In genomic region chr19:48713864-48714755, GRCh38 we compare ENCODE assay signal across 8 cellular contexts. TPM values are rescaled to one million over a fixed set of nuclear protein-coding genes. Genes with fewer than 3 reads are reported as not detected.
A peak's percentile ranks its signal among the peaks of the same experiment; 100 is the strongest.
DNase-seq lines count a peak whose midpoint lies in the region; ATAC-seq and TF ChIP-seq lines count a peak whose summit lies in the region.

No MANE protein-coding gene starts in this region.

- intact Hi-C loops in PC-9 (cut with micrococcal nuclease; ENCODE audit: unreplicated experiment) (loop anchor here (1.0 to 2.0 kb wide), 4 partner anchors 17 to 67 kb away; partner anchors contain the start of gene CA11), esophagus squamous epithelium (cut with DNase I) (no loop called here)

- H3K27ac ChIP-seq in PC-9 (peak overlapping the region; percentile 51), esophagus squamous epithelium (peak overlapping the region; percentile 82 to 93 (median 91)), muscle layer of duodenum (ENCODE audit: low read length) (peak overlapping the region; percentile 91)

- H3K36me3 ChIP-seq in PC-9 (ENCODE audit: low read depth) = no peaks in the 10 kb centered on the region
- H3K36me3 ChIP-seq in esophagus squamous epithelium = no peaks in the 10 kb centered on the region
- H3K36me3 ChIP-seq in muscle layer of duodenum (ENCODE audit: control insufficient read depth in 1 of 2, insufficient read depth in 2 of 2, low read length in 2 of 2) = no peaks in the 10 kb centered on the region

- no peak for TF ChIP-seq CTCF in PC-9 (conservative IDR thresholded peaks at IDR 0.05)
- TF ChIP-seq CTCF in esophagus squamous epithelium (IDR thresholded peaks at IDR 0.05) = peak in 2 of 6 experiments; percentile 2 to 32

- DNase-seq in DMS153 treated with DMSO at 0.1 percent for 48 hours (lab: John Stamatoyannopoulos, UW; ENCODE audit: unreplicated experiment) (peak; percentile 98), PC-9 (peak; percentile 99 to 100), esophagus squamous epithelium (lab: John Stamatoyannopoulos, UW) (peak; percentile 94)
- DNase-seq in activated T-cell treated with anti-CD3 and anti-CD28 coated beads, Interleukin-2, amount 50 U/mL, for 48 hours = peak; percentile 99
- DNase-seq in stimulated activated CD8-positive, alpha-beta memory T cell treated with anti-CD3 and anti-CD28 coated beads, Interleukin-7, amount 100 ng/mL, for 24 hours (ENCODE audit: low read depth) = peak; percentile 94

- no peaks in the 10 kb centered on the region for H3F3A ChIP-seq in PC-9 (ENCODE audit: insufficient read depth, low read depth)

- TF ChIP-seq RAD21 in Ishikawa (IDR thresholded peaks at IDR 0.05; ENCODE audit: low read depth) = no peak; the same call in 1 of the 2 replicates

- no peaks in the 10 kb centered on the region for H3K27me3 ChIP-seq in PC-9 (ENCODE audit: insufficient read depth, low read depth)
- H3K27me3 ChIP-seq in esophagus squamous epithelium = no peaks in the 10 kb centered on the region
- H3K27me3 ChIP-seq in muscle layer of duodenum (ENCODE audit: low read depth, low read length) = no peaks in the 10 kb centered on the region

- H4K20me1 ChIP-seq in PC-9 (ENCODE audit: insufficient read depth) = no peaks in the 10 kb centered on the region

- no peaks in the 10 kb centered on the region for H3K9me2 ChIP-seq in PC-9 (ENCODE audit: insufficient read depth)

- no TSS peak for BruUV-seq in PC-9 (replicated peaks; lab: Mats Ljungman, UMichigan)

- peak in 3 of 4 donors; percentile 51 to 78 (median 77) for TF ChIP-seq POLR2A in esophagus squamous epithelium (IDR thresholded peaks at IDR 0.05)

- peak overlapping the region; percentile 93 for H3K4me2 ChIP-seq in PC-9

- H3K4me1 ChIP-seq in PC-9 (replicated peaks; ENCODE audit: insufficient read depth) (peaks cover 19% of the 10 kb centered on the region), esophagus squamous epithelium (peaks cover 33 to 58% (median 42%) of the 10 kb centered on the region in 3 donors), muscle layer of duodenum (ENCODE audit: control insufficient read depth in 1 of 2, insufficient read depth in 2 of 2, low read length in 2 of 2) (peaks cover 7 to 35% of the 10 kb centered on the region in 2 donors)

- no peak for TF ChIP-seq EP300 in Ishikawa (IDR thresholded peaks at IDR 0.05; ENCODE audit: borderline replicate concordance)

- CTCF ChIA-PET in PC-9 (lab: Charles Lee) = interaction anchor here (0.7 to 1.8 kb wide), 5 partner anchors 12 to 426 kb away, joined by 3 to 5 read pairs (median 4); no protein-coding TSS in a partner anchor

- ATAC-seq in GM21619 (IDR thresholded peaks at IDR 0.05; ENCODE audit: unreplicated experiment) = peak; percentile 85

- peak overlapping the region; percentile 94 for H2AFZ ChIP-seq in PC-9

- H3K4me3 ChIP-seq in PC-9 (peak overlapping the region; percentile 83), esophagus squamous epithelium (peak overlapping the region; percentile 38 to 85 (median 61)), muscle layer of duodenum (ENCODE audit: low read depth in 1 of 2, low read length in 2 of 2) (peak overlapping the region; percentile 72 to 84)

- 0% methylated on average over 18 to 24 of the region's 67 CpGs for WGBS in esophagus squamous epithelium, 2 donors

- POLR2A ChIA-PET in PC-9 (lab: Charles Lee; ENCODE audit: unreplicated experiment) = interaction anchor here (0.5 to 0.7 kb wide), 8 partner anchors 11 to 426 kb away, joined by 3 to 8 read pairs (median 4); no protein-coding TSS in a partner anchor

- peaks cover 19% of the 10 kb centered on the region; the same call in 1 of the 2 replicates for H3K79me2 ChIP-seq in PC-9 (ENCODE audit: low read depth)

- H3K9me3 ChIP-seq in PC-9 (ENCODE audit: insufficient read depth, low read depth) (no peaks in the 10 kb centered on the region), esophagus squamous epithelium (no peaks in the 10 kb centered on the region), muscle layer of duodenum (ENCODE audit: control insufficient read depth in 1 of 2, low read length in 2 of 2) (peaks cover 0 to 3% of the 10 kb centered on the region in 2 donors)

TF ChIP-seq in Ishikawa, 13 proteins besides CTCF, POLR2A, EP300 and RAD21:
- TF ChIP-seq TAF1 (IDR thresholded peaks at IDR 0.05; ENCODE audit: low read depth) (peak; percentile 44; the same call in 1 of the 2 replicates), CREB1 (IDR thresholded peaks at IDR 0.05; ENCODE audit: low read depth) (0 out of 2 replicates have a peak, but pooled peaks have one; percentile 30), ZBTB7A (IDR thresholded peaks at IDR 0.05; ENCODE audit: low read depth) (peak; percentile 31; the same call in 1 of the 2 replicates), TCF12 (IDR thresholded peaks at IDR 0.05; ENCODE audit: low read depth) (0 out of 2 replicates have a peak, but pooled peaks have one; percentile 15), FOXM1 (IDR thresholded peaks at IDR 0.05; ENCODE audit: borderline replicate concordance, low read depth) (no peak)
- TF ChIP-seq, protein P1, sequence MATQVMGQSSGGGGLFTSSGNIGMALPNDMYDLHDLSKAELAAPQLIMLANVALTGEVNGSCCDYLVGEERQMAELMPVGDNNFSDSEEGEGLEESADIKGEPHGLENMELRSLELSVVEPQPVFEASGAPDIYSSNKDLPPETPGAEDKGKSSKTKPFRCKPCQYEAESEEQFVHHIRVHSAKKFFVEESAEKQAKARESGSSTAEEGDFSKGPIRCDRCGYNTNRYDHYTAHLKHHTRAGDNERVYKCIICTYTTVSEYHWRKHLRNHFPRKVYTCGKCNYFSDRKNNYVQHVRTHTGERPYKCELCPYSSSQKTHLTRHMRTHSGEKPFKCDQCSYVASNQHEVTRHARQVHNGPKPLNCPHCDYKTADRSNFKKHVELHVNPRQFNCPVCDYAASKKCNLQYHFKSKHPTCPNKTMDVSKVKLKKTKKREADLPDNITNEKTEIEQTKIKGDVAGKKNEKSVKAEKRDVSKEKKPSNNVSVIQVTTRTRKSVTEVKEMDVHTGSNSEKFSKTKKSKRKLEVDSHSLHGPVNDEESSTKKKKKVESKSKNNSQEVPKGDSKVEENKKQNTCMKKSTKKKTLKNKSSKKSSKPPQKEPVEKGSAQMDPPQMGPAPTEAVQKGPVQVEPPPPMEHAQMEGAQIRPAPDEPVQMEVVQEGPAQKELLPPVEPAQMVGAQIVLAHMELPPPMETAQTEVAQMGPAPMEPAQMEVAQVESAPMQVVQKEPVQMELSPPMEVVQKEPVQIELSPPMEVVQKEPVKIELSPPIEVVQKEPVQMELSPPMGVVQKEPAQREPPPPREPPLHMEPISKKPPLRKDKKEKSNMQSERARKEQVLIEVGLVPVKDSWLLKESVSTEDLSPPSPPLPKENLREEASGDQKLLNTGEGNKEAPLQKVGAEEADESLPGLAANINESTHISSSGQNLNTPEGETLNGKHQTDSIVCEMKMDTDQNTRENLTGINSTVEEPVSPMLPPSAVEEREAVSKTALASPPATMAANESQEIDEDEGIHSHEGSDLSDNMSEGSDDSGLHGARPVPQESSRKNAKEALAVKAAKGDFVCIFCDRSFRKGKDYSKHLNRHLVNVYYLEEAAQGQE (IDR thresholded peaks at IDR 0.05; ENCODE audit: low read depth) = no peak
- TF ChIP-seq, protein P2, sequence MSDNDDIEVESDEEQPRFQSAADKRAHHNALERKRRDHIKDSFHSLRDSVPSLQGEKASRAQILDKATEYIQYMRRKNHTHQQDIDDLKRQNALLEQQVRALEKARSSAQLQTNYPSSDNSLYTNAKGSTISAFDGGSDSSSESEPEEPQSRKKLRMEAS (IDR thresholded peaks at IDR 0.05) = peak; percentile 63

RNA-seq across cellular contexts. Expression of gene MAMSTR, which starts 5.4 kb away (rescaled TPM):
- total RNA-seq in PC-9 (2021) (2.6 and 3.9 TPM in 2 replicates), esophagus squamous epithelium (1 to 10 TPM in 1 of 4 donors, under 1 TPM in 1, not detected in 2; 0.57 to 2.0 TPM)

RNA-seq across cellular contexts. Expression of gene FUT2, which starts 18.3 kb away (rescaled TPM):
- 8.7 and 9.6 TPM in 2 replicates for total RNA-seq in PC-9 (2021)
- total RNA-seq in esophagus squamous epithelium = 100 to 1,000 TPM in 1 of 4 donors, 10 to 100 TPM in 3; 12.2 to 125 (median 38.5) TPM

RNA-seq across cellular contexts. Expression of gene RASIP1, which starts 26.3 kb away (rescaled TPM):
- total RNA-seq in PC-9 (2021) (1.3 and 1.4 TPM in 2 replicates), esophagus squamous epithelium (1 to 10 TPM; 4.0 to 9.6 (median 6.5) TPM)

RNA-seq across cellular contexts. Expression of gene IZUMO1, which starts 32.6 kb away (rescaled TPM):
- total RNA-seq in PC-9 (2021) = 2.2 and 3.0 TPM in 2 replicates
- total RNA-seq in esophagus squamous epithelium = 10 to 100 TPM in 1 of 4 donors, 1 to 10 TPM in 2, not detected in 1; 2.3 to 56.0 (median 5.0) TPM

RNA-seq across cellular contexts. Expression of gene FUT1, which starts 38.3 kb away (rescaled TPM):
- total RNA-seq in PC-9 (2021) (7.9 and 9.6 TPM in 2 replicates), esophagus squamous epithelium (1 to 10 TPM; 3.4 to 6.3 (median 4.8) TPM)

Comparison
In these comparisons a context has a peak if more than half of its experiments do, and no peak if none do; other contexts are left out.
1. Peak in every context shown above with its lines: DNase-seq, ATAC-seq, H3K4me3 ChIP-seq and H3K27ac ChIP-seq.